ENCODE assay signal across 21 cellular contexts in the genomic region with DNA sequence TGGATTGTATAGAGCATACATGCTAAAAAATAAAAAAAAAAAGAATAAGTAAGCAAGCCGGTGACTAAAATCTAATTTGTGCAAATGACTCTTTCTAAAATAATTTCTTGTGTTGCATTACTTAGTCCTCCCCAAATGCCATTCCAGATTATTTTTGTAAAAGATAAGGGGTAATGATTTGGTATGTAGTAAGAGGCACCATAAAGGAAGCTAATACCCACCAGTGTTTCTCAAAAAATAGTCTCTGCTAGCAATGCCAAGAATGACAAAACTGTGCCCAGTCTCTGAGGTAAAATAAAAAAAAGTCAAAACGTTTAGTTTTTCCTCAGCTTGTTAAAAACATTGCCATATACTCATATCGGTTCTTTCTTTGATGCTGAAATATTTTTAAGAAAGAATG. TPM values are rescaled to one million over a fixed set of nuclear protein-coding genes. Genes with fewer than 3 reads are reported as not detected.
DNase-seq lines count a peak whose midpoint lies in the region; ATAC-seq and TF ChIP-seq lines count a peak whose summit lies in the region.
"Had no signal": no experiment of that assay in that cellular context is flagged by ENCODE, and none has a peak within 500 bp of the region (broad histone marks: within the 10 kb centered on the region; RNA-seq: fewer than 3 reads in every experiment).

No MANE protein-coding gene starts in this region.

- no peak for TF ChIP-seq CTCF in mammary epithelial cell (conservative IDR thresholded peaks at IDR 0.05 in 1 of 2, IDR thresholded peaks at IDR 0.05 in 1 of 2; ENCODE audit: extremely low read depth in 1 of 2, insufficient read depth in 1 of 2, low read depth in 1 of 2, low read length in 2 of 2)
- no peak for TF ChIP-seq CTCF in breast epithelium (IDR thresholded peaks at IDR 0.05)
- no peak for TF ChIP-seq CTCF in fibroblast of the aortic adventitia (IDR thresholded peaks at IDR 0.05; ENCODE audit: insufficient read depth, low read length)
- TF ChIP-seq CTCF in tibial artery (IDR thresholded peaks at IDR 0.05) = no peak
- TF ChIP-seq CTCF in mucosa of descending colon (IDR thresholded peaks at IDR 0.05) = no peak

- no TSS peak for BruUV-seq in mammary epithelial cell (replicated peaks; lab: Mats Ljungman, UMichigan)

- H3K4me2 ChIP-seq in mammary epithelial cell (ENCODE audit: insufficient read depth, low read depth, low read length) = peak overlapping the region; percentile 94

- no peak overlapping the region for H3K9ac ChIP-seq in mammary epithelial cell (ENCODE audit: insufficient read depth, low read length)
- H3K9ac ChIP-seq: GM23248 had no signal

- no peak for TF ChIP-seq POLR2A in breast epithelium (IDR thresholded peaks at IDR 0.05)

- dilution Hi-C loops in mammary epithelial cell (cut with HindIII; ENCODE audit: low sequenced_read_pairs) = no loop called here

- H4K20me1 ChIP-seq in mammary epithelial cell (ENCODE audit: insufficient read depth, low read length) = no peaks in the 10 kb centered on the region

- H3K27me3 ChIP-seq in mammary epithelial cell (ENCODE audit: insufficient read depth, low read length) = no peaks in the 10 kb centered on the region
- no peaks in the 10 kb centered on the region for H3K27me3 ChIP-seq in breast epithelium
- no peaks in the 10 kb centered on the region for H3K27me3 ChIP-seq in tibial artery
- H3K27me3 ChIP-seq: pancreas, upper lobe of right lung had no signal

- ATAC-seq in SK-N-SH treated with all-trans-retinoic acid at 6 μM for 48 hours (no peak), mucosa of descending colon (no peak)
- ATAC-seq: activated naive CD8-positive, alpha-beta T cell treated with anti-CD3 and anti-CD28 coated beads, Interleukin-2, amount 50 U/mL, for 24 hours; naive thymus-derived CD4-positive, alpha-beta T cell; pancreas; right cardiac atrium; upper lobe of right lung had no signal

- H3K27me3 Mint-ChIP-seq in activated T-helper 1 cell treated with anti-CD3 and anti-CD28 coated beads, Interleukin-12 subunit alpha, Interleukin-12 subunit beta, Interleukin-2, Interleukin-4 antibody, amounts not matched to agents 30 ng/mL and 10 ng/mL and 1 ng/mL, durations not matched to agents 14 hours and 24 hours and 36 hours (ENCODE audit: insufficient read depth) = no peaks in the 10 kb centered on the region
- H3K27me3 Mint-ChIP-seq: activated naive CD8-positive, alpha-beta T cell treated with anti-CD3 and anti-CD28 coated beads, Interleukin-2, amount 50 U/mL, for 24 hours; naive thymus-derived CD4-positive, alpha-beta T cell had no signal

- H3K9me3 ChIP-seq in mammary epithelial cell (replicated peaks; ENCODE audit: insufficient read depth, low read length) (no peaks in the 10 kb centered on the region), breast epithelium (no peaks in the 10 kb centered on the region), tibial artery (no peaks in the 10 kb centered on the region), mucosa of descending colon (no peaks in the 10 kb centered on the region)
- H3K9me3 ChIP-seq: pancreas, upper lobe of right lung had no signal

- in situ Hi-C loops in mammary epithelial cell (cut with MboI; ENCODE audit: low sequenced_read_pairs in 2 of 2) = no loop called here

- H3K27ac Mint-ChIP-seq in activated T-helper 1 cell treated with anti-CD3 and anti-CD28 coated beads, Interleukin-12 subunit alpha, Interleukin-12 subunit beta, Interleukin-2, Interleukin-4 antibody, amounts not matched to agents 30 ng/mL and 10 ng/mL and 1 ng/mL, durations not matched to agents 14 hours and 24 hours and 36 hours = no peak overlapping the region
- H3K27ac Mint-ChIP-seq: activated T-helper 2 cell treated with anti-CD3 and anti-CD28 coated beads, Interferon-gamma antibody, Interleukin-2, Interleukin-4, amounts not matched to agents 10 μg/mL and 5 μg/mL and 100 μg/mL, durations not matched to agents 14 hours and 24 hours and 36 hours had no signal

- no peak overlapping the region for H2AFZ ChIP-seq in mammary epithelial cell (ENCODE audit: low read depth, low read length)
- H2AFZ ChIP-seq: GM23248 had no signal

- WGBS in mammary epithelial cell (ENCODE audit: low coverage, missing lambda C conversion rate) = 38% methylated on average over 3 of the region's 3 CpGs

- H3K27ac ChIP-seq in mammary epithelial cell (ENCODE audit: insufficient read depth, low read depth, low read length) (peak overlapping the region; percentile 7), breast epithelium (no peak overlapping the region), tibial artery (peak overlapping the region; percentile 74 to 81)
- H3K27ac ChIP-seq: GM23248, pancreas, upper lobe of right lung had no signal

- H3K79me2 ChIP-seq in mammary epithelial cell (ENCODE audit: insufficient read depth, low read length) = peaks cover 60% of the 10 kb centered on the region

- H3K36me3 Mint-ChIP-seq in activated T-helper 1 cell treated with anti-CD3 and anti-CD28 coated beads, Interleukin-12 subunit alpha, Interleukin-12 subunit beta, Interleukin-2, Interleukin-4 antibody, amounts not matched to agents 30 ng/mL and 10 ng/mL and 1 ng/mL, durations not matched to agents 14 hours and 24 hours and 36 hours (ENCODE audit: low read depth) = peaks cover 36% of the 10 kb centered on the region

- intact Hi-C loops in mammary epithelial cell (cut with micrococcal nuclease) (no loop called here), breast epithelium (cut with DNase I; ENCODE audit: low total_unique reads) (no loop called here), tibial artery (cut with DNase I; ENCODE audit: low total_unique reads) (loop anchor here (10.0 kb wide), 1 partner anchor 1703 kb away; a partner anchor contains a TSS), mucosa of descending colon (cut with DNase I, micrococcal nuclease) (no loop called here)
- intact Hi-C loops in activated T-helper 1 cell treated with anti-CD3 and anti-CD28 coated beads, Interleukin-12 subunit alpha, Interleukin-12 subunit beta, Interleukin-2, Interleukin-4 antibody, amounts not matched to agents 30 ng/mL and 10 ng/mL and 1 ng/mL, durations not matched to agents 14 hours and 24 hours and 36 hours (cut with micrococcal nuclease) = loop anchor here (5.0 to 10.0 kb wide), 2 partner anchors 715 to 927 kb away; a partner anchor contains a TSS

- no peak overlapping the region for H3K4me3 Mint-ChIP-seq in activated T-helper 1 cell treated with anti-CD3 and anti-CD28 coated beads, Interleukin-12 subunit alpha, Interleukin-12 subunit beta, Interleukin-2, Interleukin-4 antibody, amounts not matched to agents 30 ng/mL and 10 ng/mL and 1 ng/mL, durations not matched to agents 14 hours and 24 hours and 36 hours

- CTCF ChIA-PET in mammary epithelial cell (lab: Charles Lee; ENCODE audit: low non-redundant PET) = no interaction called here

- H3K36me3 ChIP-seq in mammary epithelial cell (ENCODE audit: insufficient read depth, low read length) (peaks cover 7% of the 10 kb centered on the region), breast epithelium (peaks cover 3% of the 10 kb centered on the region), tibial artery (peaks cover 14 to 28% (median 15%) of the 10 kb centered on the region in 3 donors), mucosa of descending colon (ENCODE audit: low read depth) (no peaks in the 10 kb centered on the region)
- H3K36me3 ChIP-seq: pancreas had no signal

- H3K4me1 ChIP-seq in mammary epithelial cell (ENCODE audit: insufficient read depth, low read length) = peaks cover 38% of the 10 kb centered on the region
- peaks cover 0 to 6% of the 10 kb centered on the region in 2 donors for H3K4me1 ChIP-seq in breast epithelium
- H3K4me1 ChIP-seq in tibial artery = peaks cover 0 to 61% (median 31%) of the 10 kb centered on the region in 4 donors
- peaks cover 17% of the 10 kb centered on the region for H3K4me1 ChIP-seq in mucosa of descending colon (ENCODE audit: low read depth)

- peak overlapping the region in 2 of 3 experiments; percentile 10 to 14 for H3K4me3 ChIP-seq in mammary epithelial cell (replicated peaks in 1 of 3; ENCODE audit: insufficient read depth in 1 of 3, low read depth in 2 of 3, low read length in 3 of 3)
- no peak overlapping the region for H3K4me3 ChIP-seq in breast epithelium
- no peak overlapping the region for H3K4me3 ChIP-seq in fibroblast of the aortic adventitia (ENCODE audit: low read depth, low read length)
- H3K4me3 ChIP-seq in tibial artery = peak overlapping the region in 1 of 2 donors; percentile 73
- no peak overlapping the region for H3K4me3 ChIP-seq in mucosa of descending colon
- H3K4me3 ChIP-seq: GM23248, pancreas, upper lobe of right lung had no signal

- DNase-seq in mammary epithelial cell (no peak), breast epithelium (ENCODE audit: low spot score in 2 of 2) (no peak), fibroblast of the aortic adventitia (ENCODE audit: low read depth) (peak; percentile 47), tibial artery (no peak), mucosa of descending colon (no peak), HuH-7 (ENCODE audit: low spot score) (no peak)
- no peak for DNase-seq in activated T-helper 1 cell treated with anti-CD3 and anti-CD28 coated beads, Interleukin-12 subunit alpha, Interleukin-12 subunit beta, Interleukin-2, Interleukin-4 antibody, amounts not matched to agents 30 ng/mL and 10 ng/mL and 1 ng/mL, durations not matched to agents 14 hours and 24 hours and 36 hours (ENCODE audit: low spot score)
- DNase-seq: activated naive CD8-positive, alpha-beta T cell treated with anti-CD3 and anti-CD28 coated beads, Interleukin-2, amount 50 U/mL, for 24 hours; Calu3; cortex of kidney; EL; glutamatergic neuron; GM23248; naive thymus-derived CD4-positive, alpha-beta T cell; NCI-H1417; NCI-H524 treated with DMSO at 0.1 percent for 48 hours; pancreas; right cardiac atrium; upper lobe of right lung had no signal

- peaks cover 5% of the 10 kb centered on the region for H3K9me3 Mint-ChIP-seq in activated T-helper 1 cell treated with anti-CD3 and anti-CD28 coated beads, Interleukin-12 subunit alpha, Interleukin-12 subunit beta, Interleukin-2, Interleukin-4 antibody, amounts not matched to agents 30 ng/mL and 10 ng/mL and 1 ng/mL, durations not matched to agents 14 hours and 24 hours and 36 hours

- peaks cover 49% of the 10 kb centered on the region for H3K4me1 Mint-ChIP-seq in activated T-helper 1 cell treated with anti-CD3 and anti-CD28 coated beads, Interleukin-12 subunit alpha, Interleukin-12 subunit beta, Interleukin-2, Interleukin-4 antibody, amounts not matched to agents 30 ng/mL and 10 ng/mL and 1 ng/mL, durations not matched to agents 14 hours and 24 hours and 36 hours (ENCODE audit: low read depth)

RNA-seq across cellular contexts. Expression of a gene that starts 2.7 kb away (rescaled TPM):
- 10 to 100 TPM; 60.2 to 90.6 TPM for total RNA-seq in mammary epithelial cell
- polyA plus RNA-seq in mammary epithelial cell = 58.3 TPM
- 52.0 TPM for polyA minus RNA-seq in mammary epithelial cell
- 10 to 100 TPM; 43.6 to 75.2 (median 52.7) TPM for total RNA-seq in breast epithelium
- 44.3 and 76.6 TPM in 2 replicates for total RNA-seq in fibroblast of the aortic adventitia (ENCODE audit: low replicate concordance)
- total RNA-seq in mucosa of descending colon = 10 to 100 TPM; 33.3 to 60.3 (median 42.3) TPM
- total RNA-seq in activated T-helper 1 cell treated with anti-CD3 and anti-CD28 coated beads, Interleukin-12 subunit alpha, Interleukin-12 subunit beta, Interleukin-2, Interleukin-4 antibody, amounts not matched to agents 30 ng/mL and 10 ng/mL and 1 ng/mL, durations not matched to agents 14 hours and 24 hours and 36 hours = 92.0 and 92.1 TPM in 2 replicates

RNA-seq across cellular contexts. Expression of a gene that starts 5.2 kb away (rescaled TPM):
- total RNA-seq in mammary epithelial cell (10 to 100 TPM; 28.1 to 34.0 TPM), breast epithelium (100 to 1,000 TPM in 2 of 3 donors, 10 to 100 TPM in 1; 75.7 to 110 (median 108) TPM), fibroblast of the aortic adventitia (ENCODE audit: low replicate concordance) (29.2 and 45.5 TPM in 2 replicates), mucosa of descending colon (10 to 100 TPM; 32.5 to 65.8 (median 39.6) TPM)
- polyA plus RNA-seq in mammary epithelial cell = 8.0 TPM
- polyA minus RNA-seq in mammary epithelial cell = 23.5 TPM
- total RNA-seq in activated T-helper 1 cell treated with anti-CD3 and anti-CD28 coated beads, Interleukin-12 subunit alpha, Interleukin-12 subunit beta, Interleukin-2, Interleukin-4 antibody, amounts not matched to agents 30 ng/mL and 10 ng/mL and 1 ng/mL, durations not matched to agents 14 hours and 24 hours and 36 hours = 29.6 and 31.4 TPM in 2 replicates

RNA-seq across cellular contexts. Expression of a gene that starts 23.4 kb away (rescaled TPM):
- total RNA-seq in mammary epithelial cell (10 to 100 TPM; 55.3 to 99.6 TPM), breast epithelium (100 to 1,000 TPM in 2 of 3 donors, 10 to 100 TPM in 1; 79.0 to 124 (median 109) TPM), fibroblast of the aortic adventitia (ENCODE audit: low replicate concordance) (98.8 and 141 TPM in 2 replicates), mucosa of descending colon (10 to 100 TPM; 29.2 to 72.3 (median 52.9) TPM)
- polyA plus RNA-seq in mammary epithelial cell = 64.0 TPM
- 26.9 TPM for polyA minus RNA-seq in mammary epithelial cell
- total RNA-seq in activated T-helper 1 cell treated with anti-CD3 and anti-CD28 coated beads, Interleukin-12 subunit alpha, Interleukin-12 subunit beta, Interleukin-2, Interleukin-4 antibody, amounts not matched to agents 30 ng/mL and 10 ng/mL and 1 ng/mL, durations not matched to agents 14 hours and 24 hours and 36 hours = 101 and 107 TPM in 2 replicates

Comparison
In these comparisons a context has a peak if more than half of its experiments do, and no peak if none do; other contexts are left out.
1. H3K27ac ChIP-seq: peak in mammary epithelial cell (single experiment) and tibial artery (2 of 2); none in breast epithelium (0 of 2).
2. H3K4me3 ChIP-seq: peak in mammary epithelial cell (2 of 3); none in breast epithelium (0 of 3), fibroblast of the aortic adventitia (single experiment) and mucosa of descending colon (single experiment).
3. intact Hi-C loops: an anchor here in tibial artery (10.0 kb wide) and activated T-helper 1 cell treated with anti-CD3 and anti-CD28 coated beads, Interleukin-12 subunit alpha, Interleukin-12 subunit beta, Interleukin-2, Interleukin-4 antibody, amounts not matched to agents 30 ng/mL and 10 ng/mL and 1 ng/mL, durations not matched to agents 14 hours and 24 hours and 36 hours (5.0 to 10.0 kb wide); none called in mammary epithelial cell, breast epithelium and mucosa of descending colon.